11 cellular contexts compared by ENCODE assay signal in the genomic region with DNA sequence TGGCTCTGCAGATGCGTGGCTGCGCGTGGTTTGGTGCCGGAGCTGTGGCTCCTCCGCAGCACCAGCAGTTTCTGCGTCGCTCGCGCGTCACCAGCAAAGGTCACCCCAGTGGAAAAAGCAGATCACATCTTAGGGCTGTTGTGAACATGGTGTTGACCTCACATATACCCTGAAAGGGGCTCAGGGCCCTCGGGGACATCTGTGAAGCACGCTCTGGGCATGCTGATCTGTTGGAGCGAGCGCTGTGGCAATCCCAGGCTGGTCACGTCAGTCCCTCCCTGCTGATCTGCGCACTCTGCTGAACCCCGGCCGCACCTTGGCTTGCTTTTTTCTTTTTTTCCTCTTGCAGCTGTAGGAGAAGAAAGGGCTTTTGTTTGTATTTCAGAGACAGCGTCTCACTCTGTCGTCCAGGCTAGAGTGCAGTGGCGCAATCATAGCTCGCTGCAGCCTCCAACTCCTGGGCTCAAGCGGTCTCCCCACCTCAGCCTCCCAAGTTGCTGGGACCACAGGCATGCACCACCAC. TPM values are rescaled to one million over a fixed set of nuclear protein-coding genes. Genes with fewer than 3 reads are reported as not detected.
A peak's percentile ranks its signal among the peaks of the same experiment; 100 is the strongest.
DNase-seq lines count a peak whose midpoint lies in the region; ATAC-seq, FAIRE-seq and TF ChIP-seq lines count a peak whose summit lies in the region.
"Had no signal": no experiment of that assay in that cellular context is flagged by ENCODE, and none has a peak within 500 bp of the region (broad histone marks: within the 10 kb centered on the region; RNA-seq: fewer than 3 reads in every experiment).

No MANE protein-coding gene starts in this region.

- TF ChIP-seq CTCF in HepG2 (CRISPR knock-in tag; IDR thresholded peaks at IDR 0.05), result peak; percentile 18
- TF ChIP-seq CTCF in right lobe of liver (IDR thresholded peaks at IDR 0.05), result no peak
- TF ChIP-seq CTCF in testis (IDR thresholded peaks at IDR 0.05), result no peak

- H3K4me3 ChIP-seq in HepG2 (replicated peaks in 1 of 3; ENCODE audit: insufficient read depth in 1 of 3, low read depth in 2 of 3, low read length in 3 of 3) (peak overlapping the region in 1 of 3 experiments; percentile 12; a peak in 1 of 6 replicates), right lobe of liver (no peak overlapping the region), mucosa of stomach (ENCODE audit: low read length) (no peak overlapping the region), testis (no peak overlapping the region)

- peak; percentile 55 for ATAC-seq in HepG2
- ATAC-seq in right lobe of liver, result no peak
- ATAC-seq in HG02970 (IDR thresholded peaks at IDR 0.05; ENCODE audit: low FRiP score, unreplicated experiment), result no peak
- no peak for ATAC-seq in HG03460 (IDR thresholded peaks at IDR 0.05; ENCODE audit: unreplicated experiment)

- no TSS peak for BruUV-seq in HepG2 (replicated peaks; lab: Mats Ljungman, UMichigan)

- no peaks in the 10 kb centered on the region for H3K27me3 ChIP-seq in HepG2 (ENCODE audit: control insufficient read depth in 1 of 2, insufficient read depth in 2 of 2, low read length in 2 of 2)
- H3K27me3 ChIP-seq in right lobe of liver, result no peaks in the 10 kb centered on the region
- H3K27me3 ChIP-seq in mucosa of stomach (ENCODE audit: control insufficient read depth, insufficient read depth, low read length), result no peaks in the 10 kb centered on the region
- H3K27me3 ChIP-seq in testis, result no peaks in the 10 kb centered on the region
- H3K27me3 ChIP-seq: BE2C had no signal

- H3K9ac ChIP-seq in HepG2 (ENCODE audit: insufficient read depth, low read depth, low read length) (peak overlapping the region; percentile 48), mucosa of stomach (ENCODE audit: low read length) (peak overlapping the region; percentile 12)

- FAIRE-seq in HepG2 (lab: Jason Lieb, UNC), result peak; percentile 36

- H3K27ac ChIP-seq in HepG2 (ENCODE audit: extremely low read length, insufficient read depth, low read length) (peak overlapping the region; percentile 85), right lobe of liver (no peak overlapping the region), caudate nucleus (ENCODE audit: low read depth, low read length) (peak overlapping the region; percentile 79), testis (peak overlapping the region; percentile 38 to 39)

- intact Hi-C loops in HepG2 (cut with micrococcal nuclease; ENCODE audit: unreplicated experiment) (no loop called here), right lobe of liver (cut with DNase I) (no loop called here), testis (cut with DNase I; ENCODE audit: low total_unique reads) (loop anchor here (10.0 kb wide), 1 partner anchor 57 kb away; a partner anchor contains a TSS)

- 45% methylated on average over 22 of the region's 23 CpGs for WGBS in HepG2 (ENCODE audit: low lambda C conversion rate)
- WGBS in right lobe of liver (ENCODE audit: insufficient coverage, low coverage, low lambda C conversion rate, missing lambda C conversion rate), result 91% methylated on average over 20 of the region's 23 CpGs
- WGBS in testis, 2 donors, result 76 to 85% methylated on average over 23 of the region's 23 CpGs

- peaks cover 89% of the 10 kb centered on the region for H3K4me1 ChIP-seq in HepG2 (ENCODE audit: insufficient read depth, low read length)
- peaks cover 0 to 39% (median 17%) of the 10 kb centered on the region in 4 donors for H3K4me1 ChIP-seq in right lobe of liver
- H3K4me1 ChIP-seq in mucosa of stomach (ENCODE audit: control insufficient read depth, insufficient read depth, low read length), result peaks cover 66% of the 10 kb centered on the region
- H3K4me1 ChIP-seq in testis, result peaks cover 52% of the 10 kb centered on the region

- no peaks in the 10 kb centered on the region for H3K9me3 ChIP-seq in HepG2 (ENCODE audit: low read length)
- H3K9me3 ChIP-seq in right lobe of liver, result no peaks in the 10 kb centered on the region
- no peaks in the 10 kb centered on the region for H3K9me3 ChIP-seq in mucosa of stomach (ENCODE audit: control insufficient read depth, low read length)
- H3K9me3 ChIP-seq in testis, result no peaks in the 10 kb centered on the region
- H3K9me3 ChIP-seq: BE2C had no signal

- H3K4me2 ChIP-seq in HepG2 (ENCODE audit: low read depth, low read length), result peak overlapping the region; percentile 38

- POLR2A ChIA-PET in HepG2 (lab: Yijun Ruan, JAX), result interaction anchor here (1.0 to 3.6 kb wide), 2 partner anchors 27 to 33 kb away, joined by 3 to 15 read pairs; a partner anchor contains a TSS

- no peak for TF ChIP-seq RAD21 in HepG2 (CRISPR knock-in tag; IDR thresholded peaks at IDR 0.05)

- CTCF ChIA-PET in HepG2 (lab: Yijun Ruan, JAX; ENCODE audit: low intra/inter-chr PET ratio, low total read pairs), result no interaction called here

- DNase-seq in HepG2 (ENCODE audit: low spot score) (peak; percentile 91), right lobe of liver (no peak), caudate nucleus (lab: John Stamatoyannopoulos, UW) (peak in 28 of 61 donors; percentile 10 to 65 (median 33)), testis (peak; percentile 79), UCSD-AML1 (lab: John Stamatoyannopoulos, UW; ENCODE audit: unreplicated experiment) (no peak)
- DNase-seq: BE2C, NCI-H1105, NCI-H2227 treated with DMSO at 0.1 percent for 48 hours had no signal

- no peak overlapping the region for H2AFZ ChIP-seq in HepG2 (ENCODE audit: low read length)

- H3K79me2 ChIP-seq in HepG2 (ENCODE audit: insufficient read depth, low read length), result peaks cover 34% of the 10 kb centered on the region

- TF ChIP-seq EP300 in HepG2 (IDR thresholded peaks at IDR 0.05; ENCODE audit: low read depth in 2 of 2, low read length in 2 of 2) (peak in 1 of 2 experiments; percentile 75; a peak in 2 of 4 replicates), HepG2 (CRISPR knock-in tag; IDR thresholded peaks at IDR 0.05; ENCODE audit: borderline replicate concordance) (peak; percentile 60)

- H3K36me3 ChIP-seq in HepG2 (replicated peaks in 1 of 2; ENCODE audit: control insufficient read depth in 1 of 2, insufficient read depth in 2 of 2, low read length in 2 of 2) (peaks cover 15 to 31% of the 10 kb centered on the region in 2 experiments), right lobe of liver (peaks cover 0 to 12% (median 3%) of the 10 kb centered on the region in 4 donors), mucosa of stomach (ENCODE audit: control insufficient read depth, insufficient read depth, low read length) (no peaks in the 10 kb centered on the region), testis (ENCODE audit: low read depth, missing control alignments) (no peaks in the 10 kb centered on the region)

- TF ChIP-seq POLR2A in HepG2 (IDR thresholded peaks at IDR 0.05; ENCODE audit: insufficient read depth in 1 of 2, low read depth in 2 of 2, low read length in 2 of 2), result no peak
- TF ChIP-seq POLR2A in right lobe of liver (IDR thresholded peaks at IDR 0.05), result no peak
- TF ChIP-seq POLR2A in testis (IDR thresholded peaks at IDR 0.05), result no peak

- in situ Hi-C loops in HepG2 (cut with HindIII; ENCODE audit: extremely low pct_ligation_motif_present, low pct_unique_long_range_greater_than_20kb), result no loop called here

- peaks cover 4% of the 10 kb centered on the region; the same call in 1 of the 2 replicates for H4K20me1 ChIP-seq in HepG2 (ENCODE audit: insufficient read depth, low read length)

TF ChIP-seq in HepG2, 621 proteins besides CTCF, POLR2A, EP300 and RAD21 (continues in another document):
- TF ChIP-seq, protein P1, sequence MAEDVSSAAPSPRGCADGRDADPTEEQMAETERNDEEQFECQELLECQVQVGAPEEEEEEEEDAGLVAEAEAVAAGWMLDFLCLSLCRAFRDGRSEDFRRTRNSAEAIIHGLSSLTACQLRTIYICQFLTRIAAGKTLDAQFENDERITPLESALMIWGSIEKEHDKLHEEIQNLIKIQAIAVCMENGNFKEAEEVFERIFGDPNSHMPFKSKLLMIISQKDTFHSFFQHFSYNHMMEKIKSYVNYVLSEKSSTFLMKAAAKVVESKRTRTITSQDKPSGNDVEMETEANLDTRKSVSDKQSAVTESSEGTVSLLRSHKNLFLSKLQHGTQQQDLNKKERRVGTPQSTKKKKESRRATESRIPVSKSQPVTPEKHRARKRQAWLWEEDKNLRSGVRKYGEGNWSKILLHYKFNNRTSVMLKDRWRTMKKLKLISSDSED (CRISPR knock-in tag; IDR thresholded peaks at IDR 0.05), result peak; percentile 39; the same call in 1 of the 2 replicates
- TF ChIP-seq NFE2L2 (IDR thresholded peaks at IDR 0.05; ENCODE audit: low read length) (no peak), ZNF256 (CRISPR knock-in tag; conservative IDR thresholded peaks at IDR 0.05) (no peak), ZNF205 (CRISPR knock-in tag; IDR thresholded peaks at IDR 0.05) (peak; percentile 86; the same call in 1 of the 2 replicates), ZBTB1 (CRISPR knock-in tag; IDR thresholded peaks at IDR 0.05; ENCODE audit: borderline replicate concordance) (no peak), ZNF552 (CRISPR knock-in tag; IDR thresholded peaks at IDR 0.05; ENCODE audit: borderline replicate concordance) (no peak), ZEB1 (IDR thresholded peaks at IDR 0.05; ENCODE audit: insufficient replicate concordance, low read depth) (no peak)

RNA-seq across cellular contexts. Expression of a gene that starts 33.3 kb away (rescaled TPM):
- total RNA-seq in HepG2 (2016; rRNA removed; fragmentation: Illumina TruSeq; extraction: Trizol) (7.4 and 15.1 TPM in 2 replicates), right lobe of liver (10 to 100 TPM in 5 of 6 experiments, 1 to 10 TPM in 1; 9.7 to 23.6 (median 14.2) TPM), testis (10 to 100 TPM; 47.6 to 59.1 TPM)
- total RNA-seq in HepG2 (2016; cell fraction: cytosol; rRNA removed; fragmentation: Illumina TruSeq; extraction: Trizol; ENCODE audit: low read depth), result 3.5 and 6.4 TPM in 2 replicates
- total RNA-seq in HepG2 (2016; cell fraction: insoluble cytoplasmic fraction; rRNA removed; fragmentation: Illumina TruSeq; extraction: Trizol), result 7.5 and 15.3 TPM in 2 replicates
- 4.1 and 5.0 TPM in 2 replicates for total RNA-seq in HepG2 (2016; cell fraction: membrane; rRNA removed; fragmentation: Illumina TruSeq; extraction: Trizol)
- total RNA-seq in HepG2 (2016; cell fraction: nucleus; rRNA removed; fragmentation: Illumina TruSeq; extraction: Trizol), result 18.0 and 18.9 TPM in 2 replicates
- polyA plus RNA-seq in HepG2 (2011; rRNA removed) (9.3 and 16.0 TPM in 2 replicates), testis (ENCODE audit: insufficient read depth, low read depth, low replicate concordance) (30.0 TPM)
- polyA plus RNA-seq in HepG2 (2011; cell fraction: cytosol; rRNA removed), result 3.8 and 7.7 TPM in 2 replicates
- 83.4 and 101 TPM in 2 replicates for polyA plus RNA-seq in HepG2 (2011; cell fraction: nucleus; rRNA removed)
- 5.9 and 7.4 TPM in 2 replicates for polyA plus RNA-seq in HepG2 (2012)
- 1.8 and 2.1 TPM in 2 replicates for polyA plus RNA-seq in HepG2 (2016; cell fraction: cytosol; fragmentation: Illumina TruSeq; extraction: Trizol; ENCODE audit: low read depth)
- polyA plus RNA-seq in HepG2 (2016; cell fraction: insoluble cytoplasmic fraction; fragmentation: Illumina TruSeq; extraction: Trizol; ENCODE audit: low read depth), result 7.7 and 9.3 TPM in 2 replicates
- polyA plus RNA-seq in HepG2 (2016; cell fraction: membrane; fragmentation: Illumina TruSeq; extraction: Trizol; ENCODE audit: low read depth), result 3.1 and 4.0 TPM in 2 replicates
- polyA plus RNA-seq in HepG2 (2016; cell fraction: nucleus; fragmentation: Illumina TruSeq; extraction: Trizol; ENCODE audit: insufficient read depth, low read depth), result 42.6 and 43.4 TPM in 2 replicates
- polyA minus RNA-seq in HepG2 (2011; rRNA and poly(A)+ RNA removed; ENCODE audit: low replicate concordance), result 14.8 and 17.9 TPM in 2 replicates
- 6.2 and 7.0 TPM in 2 replicates for polyA minus RNA-seq in HepG2 (2011; cell fraction: cytosol; rRNA and poly(A)+ RNA removed)
- polyA minus RNA-seq in HepG2 (2011; cell fraction: nucleus; rRNA and poly(A)+ RNA removed), result 28.0 and 28.3 TPM in 2 replicates

Comparison
In these comparisons a context has a peak if more than half of its experiments do, and no peak if none do; other contexts are left out.
1. DNase-seq: peak in HepG2 (single experiment) and testis (single experiment); none in right lobe of liver (0 of 3) and UCSD-AML1 (single experiment).
2. H3K27ac ChIP-seq: peak in HepG2 (single experiment), caudate nucleus (single experiment) and testis (2 of 2); none in right lobe of liver (0 of 3).